Comparison of ENCODE assay signal across 13 cellular contexts in genomic region chr2:85647823-85648526, GRCh38. TPM values are rescaled to one million over a fixed set of nuclear protein-coding genes. Genes with fewer than 3 reads are reported as not detected.
DNase-seq lines count a peak whose midpoint lies in the region; ATAC-seq and TF ChIP-seq lines count a peak whose summit lies in the region.
"Had no signal": no experiment of that assay in that cellular context is flagged by ENCODE, and none has a peak within 500 bp of the region (broad histone marks: within the 10 kb centered on the region; RNA-seq: fewer than 3 reads in every experiment).

No MANE protein-coding gene starts in this region.

- no peak for TF ChIP-seq POLR2A in NB4 (IDR thresholded peaks at IDR 0.05; ENCODE audit: extremely low read depth, insufficient read length)

- H3K4me3 ChIP-seq in NB4 (ENCODE audit: low read depth, low read length) = no peak overlapping the region
- H3K4me3 ChIP-seq: spleen had no signal

- no peak overlapping the region for H3K4me3 Mint-ChIP-seq in naive thymus-derived CD8-positive, alpha-beta T cell
- H3K4me3 Mint-ChIP-seq: activated T-cell treated with anti-CD3 and anti-CD28 coated beads, Interleukin-2, amount 50 U/mL, for 4 hours; T-cell had no signal

- POLR2A ChIA-PET in naive thymus-derived CD8-positive, alpha-beta T cell (lab: Charles Lee) = interaction anchor here (1.1 kb wide), 1 partner anchor 124 kb away, joined by 3 read pairs; no protein-coding TSS in a partner anchor

- H3K9me3 Mint-ChIP-seq in naive thymus-derived CD8-positive, alpha-beta T cell = no peaks in the 10 kb centered on the region
- H3K9me3 Mint-ChIP-seq: activated T-cell treated with anti-CD3 and anti-CD28 coated beads, Interleukin-2, amount 50 U/mL, for 4 hours; T-cell had no signal

- peak overlapping the region in 5 of 10 donors; percentile 15 to 87 (median 74) for H3K27ac Mint-ChIP-seq in naive thymus-derived CD8-positive, alpha-beta T cell
- H3K27ac Mint-ChIP-seq: T-cell had no signal

- peaks cover 0 to 8% (median 2%) of the 10 kb centered on the region in 4 donors for H3K4me1 Mint-ChIP-seq in naive thymus-derived CD8-positive, alpha-beta T cell
- H3K4me1 Mint-ChIP-seq: T-cell had no signal

- H3K36me3 Mint-ChIP-seq in naive thymus-derived CD8-positive, alpha-beta T cell = peaks cover 0 to 94% (median 26%) of the 10 kb centered on the region in 3 donors

- no peaks in the 10 kb centered on the region for H3K27me3 Mint-ChIP-seq in naive thymus-derived CD8-positive, alpha-beta T cell
- H3K27me3 Mint-ChIP-seq: T-cell had no signal

- TF ChIP-seq CTCF in NB4 (IDR thresholded peaks at IDR 0.05; ENCODE audit: low read depth, low read length) = no peak

- ATAC-seq in GM18499 (IDR thresholded peaks at IDR 0.05; ENCODE audit: insufficient read depth, unreplicated experiment) (peak; percentile 68), GM21619 (IDR thresholded peaks at IDR 0.05; ENCODE audit: unreplicated experiment) (peak; percentile 71)
- ATAC-seq in naive thymus-derived CD8-positive, alpha-beta T cell = no peak
- ATAC-seq: stimulated activated naive CD8-positive, alpha-beta T cell treated with anti-CD3 and anti-CD28 coated beads, Interleukin-15, Interleukin-2, amounts not matched to agents 100 U/mL and 50 U/mL, for 24 hours; T-cell had no signal

- DNase-seq in NB4 (ENCODE audit: low read depth) (peak; percentile 79), midbrain (lab: John Stamatoyannopoulos, UW) (peak; percentile 10), NAMALWA (ENCODE audit: low spot score) (no peak), NCI-H1048 (lab: John Stamatoyannopoulos, UW) (no peak), NCI-H146 (lab: John Stamatoyannopoulos, UW) (no peak)
- DNase-seq in naive thymus-derived CD8-positive, alpha-beta T cell = no peak
- DNase-seq: activated T-cell treated with anti-CD3 and anti-CD28 coated beads, Interleukin-2, amount 50 U/mL, for 4 hours; NCI-H2029 treated with DMSO at 0.1 percent for 48 hours; spleen; stimulated activated naive CD8-positive, alpha-beta T cell treated with anti-CD3 and anti-CD28 coated beads, Interleukin-15, Interleukin-2, amounts not matched to agents 100 U/mL and 50 U/mL, for 24 hours had no signal

RNA-seq across cellular contexts. Expression of gene SFTPB, which starts 20.0 kb away (rescaled TPM):
- not detected for total RNA-seq in naive thymus-derived CD8-positive, alpha-beta T cell
- under 1 TPM in 1 of 3 donors, not detected in 2; 0.06 TPM for polyA plus RNA-seq in naive thymus-derived CD8-positive, alpha-beta T cell

RNA-seq across cellular contexts. Expression of gene USP39, which starts 32.0 kb away (rescaled TPM):
- 10 to 100 TPM; 53.0 to 59.5 TPM for total RNA-seq in naive thymus-derived CD8-positive, alpha-beta T cell
- polyA plus RNA-seq in naive thymus-derived CD8-positive, alpha-beta T cell = 10 to 100 TPM; 56.4 to 69.3 (median 57.9) TPM

RNA-seq across cellular contexts. Expression of gene C2orf68, which starts 36.1 kb away (rescaled TPM):
- 10 to 100 TPM; 86.4 to 95.2 TPM for total RNA-seq in naive thymus-derived CD8-positive, alpha-beta T cell
- polyA plus RNA-seq in naive thymus-derived CD8-positive, alpha-beta T cell = 10 to 100 TPM; 15.7 to 21.1 (median 20.4) TPM

RNA-seq across cellular contexts. Expression of gene TMEM150A, which starts 45.5 kb away (rescaled TPM):
- total RNA-seq in naive thymus-derived CD8-positive, alpha-beta T cell = 10 to 100 TPM; 14.1 to 15.9 TPM
- 10 to 100 TPM; 11.6 to 15.1 (median 13.8) TPM for polyA plus RNA-seq in naive thymus-derived CD8-positive, alpha-beta T cell

RNA-seq across cellular contexts. Expression of gene GNLY, which starts 46.2 kb away (rescaled TPM):
- 1 to 10 TPM; 5.3 to 7.3 TPM for total RNA-seq in naive thymus-derived CD8-positive, alpha-beta T cell
- 1,000 to 10,000 TPM in 1 of 3 donors, 10 to 100 TPM in 2; 21.0 to 1,108 (median 35.6) TPM for polyA plus RNA-seq in naive thymus-derived CD8-positive, alpha-beta T cell

Comparison
In these comparisons a context has a peak if more than half of its experiments do, and no peak if none do; other contexts are left out.
1. ATAC-seq: peak in GM18499 (single experiment) and GM21619 (single experiment); none in naive thymus-derived CD8-positive, alpha-beta T cell (0 of 2).
2. DNase-seq: peak in NB4 (single experiment) and midbrain (single experiment); none in naive thymus-derived CD8-positive, alpha-beta T cell (0 of 10), NAMALWA (single experiment), NCI-H1048 (single experiment) and NCI-H146 (single experiment).